8 cellular contexts compared by ENCODE assay signal in the genomic region with DNA sequence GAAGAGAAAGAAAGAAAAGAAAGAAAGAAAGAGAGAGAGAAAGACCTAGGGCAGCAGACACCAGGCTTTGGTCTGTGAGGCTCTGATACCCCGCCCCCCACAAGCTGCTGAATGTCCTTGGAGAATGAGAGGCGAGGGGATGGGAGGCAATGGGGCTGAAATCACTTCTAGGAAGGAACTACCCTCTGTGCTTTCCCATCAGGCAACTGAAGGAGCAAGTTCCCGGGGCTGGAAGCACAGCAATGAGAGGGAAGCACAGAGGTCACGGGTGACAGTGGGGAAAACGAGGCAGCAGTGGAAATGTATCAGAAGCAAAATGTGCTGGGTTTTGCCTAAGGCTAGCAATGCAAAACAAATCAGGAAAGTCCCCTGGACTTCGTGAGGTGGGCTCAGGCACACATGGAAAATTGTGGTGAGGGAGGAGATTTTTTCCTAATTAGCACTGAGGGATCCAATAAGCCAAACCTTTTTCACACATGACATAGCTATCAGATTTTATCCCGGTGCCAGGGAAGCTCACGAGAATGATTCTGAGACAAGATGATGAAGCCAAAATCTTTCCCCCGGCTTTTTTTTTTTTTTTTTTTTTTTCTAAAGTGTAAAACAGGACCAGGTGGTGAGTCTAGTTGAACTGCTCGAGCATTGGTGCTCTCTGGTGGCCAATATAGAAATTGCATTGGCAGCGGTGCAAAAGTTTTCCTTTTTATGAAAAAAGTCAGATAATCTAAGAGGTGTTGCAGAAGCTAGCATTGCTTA. TPM values are rescaled to one million over a fixed set of nuclear protein-coding genes. Genes with fewer than 3 reads are reported as not detected.
DNase-seq lines count a peak whose midpoint lies in the region; ATAC-seq, FAIRE-seq and TF ChIP-seq lines count a peak whose summit lies in the region.

No MANE protein-coding gene starts in this region.

- in situ Hi-C loops in transverse colon (cut with MboI; ENCODE audit: low pct_ligation_motif_present in 1 of 4, low pct_unique_long_range_greater_than_20kb in 1 of 4, low sequenced_read_pairs in 3 of 4) = loop anchor here in 3 of 4 donors (5.0 kb wide), 1 partner anchor 247 kb away; no protein-coding TSS in a partner anchor

- POLR2A ChIA-PET in RWPE1 (lab: Yijun Ruan, JAX; ENCODE audit: low non-redundant PET) = no interaction called here

- FAIRE-seq in D721Med (lab: Jason Lieb, UNC) = no peak

- intact Hi-C loops in ovary (cut with DNase I) = loop anchor here in 2 of 4 donors (2.0 to 5.0 kb wide), 2 partner anchors 247 to 248 kb away; no protein-coding TSS in a partner anchor
- intact Hi-C loops in transverse colon (cut with DNase I; ENCODE audit: low total_unique reads) = loop anchor here (2.0 kb wide), 1 partner anchor 248 kb away; no protein-coding TSS in a partner anchor

- no peak for TF ChIP-seq EP300 in gastroesophageal sphincter (IDR thresholded peaks at IDR 0.05)
- TF ChIP-seq EP300 in ovary (IDR thresholded peaks at IDR 0.05) = no peak
- no peak for TF ChIP-seq EP300 in transverse colon (IDR thresholded peaks at IDR 0.05; ENCODE audit: low read depth)

- WGBS in gastroesophageal sphincter (ENCODE audit: low coverage in 1 of 2), 2 donors = 12% methylated on average over 11 of the region's 11 CpGs
- WGBS in ovary, 3 donors = 4 to 6% (median 4%) methylated on average over 11 of the region's 11 CpGs
- WGBS in transverse colon (ENCODE audit: low coverage in 1 of 2), 2 donors = 17 to 19% methylated on average over 9 to 11 of the region's 11 CpGs

- H3K4me3 ChIP-seq in gastroesophageal sphincter (no peak overlapping the region), ovary (no peak overlapping the region), transverse colon (no peak overlapping the region)

- H3K27me3 ChIP-seq in gastroesophageal sphincter (peaks cover 3% of the 10 kb centered on the region), ovary (no peaks in the 10 kb centered on the region), transverse colon (no peaks in the 10 kb centered on the region)

- TF ChIP-seq POLR2A in gastroesophageal sphincter (IDR thresholded peaks at IDR 0.05) = no peak
- TF ChIP-seq POLR2A in ovary (IDR thresholded peaks at IDR 0.05) = no peak
- TF ChIP-seq POLR2A in transverse colon (IDR thresholded peaks at IDR 0.05) = no peak

- H3K9me3 ChIP-seq in gastroesophageal sphincter (peaks cover 0 to 8% (median 0%) of the 10 kb centered on the region in 3 donors), ovary (no peaks in the 10 kb centered on the region), transverse colon (no peaks in the 10 kb centered on the region)

- CTCF ChIA-PET in RWPE1 (lab: Yijun Ruan, JAX) = interaction anchor here (0.5 to 9.0 kb wide), 39 partner anchors 13 to 1215 kb away, joined by 3 to 155 read pairs (median 4); partner anchors contain the start of gene PREX1

- no peak overlapping the region for H3K27ac ChIP-seq in RWPE1
- H3K27ac ChIP-seq in gastroesophageal sphincter = no peak overlapping the region
- H3K27ac ChIP-seq in ovary = no peak overlapping the region
- no peak overlapping the region for H3K27ac ChIP-seq in transverse colon

- TF ChIP-seq CTCF in D721Med (IDR thresholded peaks at IDR 0.05; ENCODE audit: insufficient read depth, missing control alignments) (peak; percentile 74), RWPE1 (conservative IDR thresholded peaks at IDR 0.05; ENCODE audit: low read depth) (peak; percentile 97), gastroesophageal sphincter (IDR thresholded peaks at IDR 0.05) (peak; percentile 81 to 93 (median 88)), ovary (IDR thresholded peaks at IDR 0.05) (peak; percentile 46 to 75 (median 73)), transverse colon (IDR thresholded peaks at IDR 0.05) (peak; percentile 80 to 89 (median 85))

- ATAC-seq in gastroesophageal sphincter (peak; percentile 36), HG03354 (IDR thresholded peaks at IDR 0.05; ENCODE audit: poor library complexity, severe bottlenecking, unreplicated experiment) (no peak)

- H3K36me3 ChIP-seq in gastroesophageal sphincter (no peaks in the 10 kb centered on the region), ovary (no peaks in the 10 kb centered on the region), transverse colon (no peaks in the 10 kb centered on the region)

- DNase-seq in D721Med (ENCODE audit: insufficient read length, low spot score) (peak; percentile 41), HuH-7 (ENCODE audit: low spot score) (peak; percentile 51), RWPE1 (ENCODE audit: low spot score) (peak; percentile 86), ovary (peak; percentile 37 to 69 (median 61)), transverse colon (peak; percentile 66)
- peak; percentile 61 for DNase-seq in activated gamma-delta T cell treated with anti-CD3 and anti-CD28 coated beads, Interleukin-2, amount 50 U/mL, for 16 hours (ENCODE audit: low read depth)

- H3K4me1 ChIP-seq in gastroesophageal sphincter = peaks cover 0 to 9% (median 4%) of the 10 kb centered on the region in 3 donors
- H3K4me1 ChIP-seq in ovary (ENCODE audit: insufficient read depth) = no peaks in the 10 kb centered on the region
- H3K4me1 ChIP-seq in transverse colon = peaks cover 0 to 8% (median 0%) of the 10 kb centered on the region in 4 donors

RNA-seq across cellular contexts. Expression of gene ARFGEF2, which starts 16.8 kb away (rescaled TPM):
- 100 to 1,000 TPM in 1 of 4 donors, 10 to 100 TPM in 3; 42.6 to 101 (median 51.3) TPM for total RNA-seq in gastroesophageal sphincter
- total RNA-seq in ovary = 10 to 100 TPM; 16.3 to 23.9 (median 19.3) TPM
- 10 to 100 TPM in 1 of 2 donors, 1 to 10 TPM in 1; 9.1 to 12.4 TPM for polyA plus RNA-seq in ovary
- 10 to 100 TPM; 52.5 to 69.5 (median 68.5) TPM for total RNA-seq in transverse colon
